3 cellular contexts compared by ENCODE assay signal in the genomic region with DNA sequence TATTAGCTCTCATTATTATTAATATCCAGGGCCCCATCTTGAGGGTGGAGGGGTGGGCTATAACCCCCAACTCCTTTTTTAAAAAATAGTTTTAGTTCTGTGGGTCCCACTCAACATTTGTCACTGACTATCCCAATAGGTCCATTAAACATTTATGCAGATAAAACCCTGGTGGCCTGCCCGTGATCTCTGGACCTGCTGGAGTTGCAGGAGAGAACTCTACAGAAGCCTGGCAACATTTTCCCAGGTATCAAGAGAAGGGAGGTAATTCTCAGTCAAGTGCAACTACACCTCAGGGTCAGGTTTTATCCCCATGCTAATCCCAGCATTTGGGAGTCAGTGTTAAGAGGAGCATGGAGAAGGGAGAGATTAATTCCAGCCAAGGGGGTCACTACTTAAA.
"Had no signal": no experiment of that assay in that cellular context is flagged by ENCODE, and none has a peak within 500 bp of the region (broad histone marks: within the 10 kb centered on the region; RNA-seq: fewer than 3 reads in every experiment).

No MANE protein-coding gene starts in this region.

- ATAC-seq: GM12878 had no signal

- DNase-seq: GDM1, GF-D8 had no signal
